1 cellular context compared by ENCODE assay signal in the genomic region with DNA sequence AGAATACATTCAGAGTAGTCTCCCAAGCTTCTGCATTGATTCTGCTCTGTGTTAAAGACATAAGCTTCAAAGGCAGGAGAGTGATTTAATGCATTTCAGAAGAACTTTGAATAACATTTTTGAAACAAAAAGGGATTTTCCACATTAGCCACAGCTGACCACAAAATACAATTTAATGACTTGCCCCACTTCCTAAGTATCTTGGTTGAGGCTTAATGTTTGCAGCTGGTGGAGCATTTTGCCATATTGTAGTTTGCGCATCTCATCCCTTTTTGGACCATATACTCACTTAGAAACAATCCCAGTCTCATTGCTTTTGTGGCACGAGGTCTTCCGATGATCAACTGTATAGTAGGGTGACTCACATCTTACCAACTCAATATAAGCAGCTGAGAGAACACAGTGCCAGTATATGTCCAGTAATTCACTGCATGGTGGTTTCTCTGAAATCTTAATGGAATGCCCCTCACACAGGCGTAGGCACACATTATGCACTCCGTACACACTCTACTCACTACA.
TF ChIP-seq lines count a peak whose summit lies in the region.

No MANE protein-coding gene starts in this region.

TF ChIP-seq in GM12878, 131 proteins besides CTCF, POLR2A, EP300 and RAD21 (continued from another document):
- TF ChIP-seq SKIL (IDR thresholded peaks at IDR 0.05; ENCODE audit: low read depth, poor library complexity, severe bottlenecking) (peak; percentile 45), IKZF2 (IDR thresholded peaks at IDR 0.05) (peak in 1 of 2 experiments; percentile 45; a peak in 1 of 4 replicates), NFIC (IDR thresholded peaks at IDR 0.05; ENCODE audit: low read depth, low read length) (0 out of 2 replicates have a peak, but pooled peaks have one; percentile 31), RELA (IDR thresholded peaks at IDR 0.05; ENCODE audit: borderline replicate concordance, partially characterized antibody) (peak; percentile 86), JUNB (IDR thresholded peaks at IDR 0.05) (peak; percentile 39; the same call in 1 of the 2 replicates), ZNF217 (IDR thresholded peaks at IDR 0.05) (no peak), PAX5 (IDR thresholded peaks at IDR 0.05; ENCODE audit: borderline replicate concordance, low read depth, low read length) (0 out of 2 replicates have a peak, but pooled peaks have one; percentile 13)
- TF ChIP-seq, protein P1, sequence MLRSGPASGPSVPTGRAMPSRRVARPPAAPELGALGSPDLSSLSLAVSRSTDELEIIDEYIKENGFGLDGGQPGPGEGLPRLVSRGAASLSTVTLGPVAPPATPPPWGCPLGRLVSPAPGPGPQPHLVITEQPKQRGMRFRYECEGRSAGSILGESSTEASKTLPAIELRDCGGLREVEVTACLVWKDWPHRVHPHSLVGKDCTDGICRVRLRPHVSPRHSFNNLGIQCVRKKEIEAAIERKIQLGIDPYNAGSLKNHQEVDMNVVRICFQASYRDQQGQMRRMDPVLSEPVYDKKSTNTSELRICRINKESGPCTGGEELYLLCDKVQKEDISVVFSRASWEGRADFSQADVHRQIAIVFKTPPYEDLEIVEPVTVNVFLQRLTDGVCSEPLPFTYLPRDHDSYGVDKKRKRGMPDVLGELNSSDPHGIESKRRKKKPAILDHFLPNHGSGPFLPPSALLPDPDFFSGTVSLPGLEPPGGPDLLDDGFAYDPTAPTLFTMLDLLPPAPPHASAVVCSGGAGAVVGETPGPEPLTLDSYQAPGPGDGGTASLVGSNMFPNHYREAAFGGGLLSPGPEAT (IDR thresholded peaks at IDR 0.05; ENCODE audit: low read depth) = peak; percentile 42; the same call in 1 of the 2 replicates
